7 cellular contexts compared by ENCODE assay signal in genomic region chr3:152834354-152835310, GRCh38. TPM values are rescaled to one million over a fixed set of nuclear protein-coding genes. Genes with fewer than 3 reads are reported as not detected.
DNase-seq lines count a peak whose midpoint lies in the region; ATAC-seq and TF ChIP-seq lines count a peak whose summit lies in the region.

A gene with protein sequence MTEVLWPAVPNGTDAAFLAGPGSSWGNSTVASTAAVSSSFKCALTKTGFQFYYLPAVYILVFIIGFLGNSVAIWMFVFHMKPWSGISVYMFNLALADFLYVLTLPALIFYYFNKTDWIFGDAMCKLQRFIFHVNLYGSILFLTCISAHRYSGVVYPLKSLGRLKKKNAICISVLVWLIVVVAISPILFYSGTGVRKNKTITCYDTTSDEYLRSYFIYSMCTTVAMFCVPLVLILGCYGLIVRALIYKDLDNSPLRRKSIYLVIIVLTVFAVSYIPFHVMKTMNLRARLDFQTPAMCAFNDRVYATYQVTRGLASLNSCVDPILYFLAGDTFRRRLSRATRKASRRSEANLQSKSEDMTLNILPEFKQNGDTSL (plus strand): TSS chr3:152835131. CDS start chr3:152835783, 652 bp downstream.

- peak within 1 kb of the TSS; percentile 87 to 94 (median 92) for H3K4me3 Mint-ChIP-seq in IgD-negative memory B cell

- peak; percentile 25 for TF ChIP-seq CTCF in GM12873 (IDR thresholded peaks at IDR 0.05; ENCODE audit: insufficient read depth, low read depth, low read length, missing control alignments)

- peaks cover 20% of the 10 kb centered on the region for H3K27me3 Mint-ChIP-seq in IgD-negative memory B cell

- no peak within 1 kb of the TSS for H3K27ac Mint-ChIP-seq in IgD-negative memory B cell

- peaks cover 0 to 10% (median 6%) of the 10 kb centered on the region in 3 donors for H3K4me1 Mint-ChIP-seq in IgD-negative memory B cell

- ATAC-seq in GM21786 (IDR thresholded peaks at IDR 0.05; ENCODE audit: unreplicated experiment) (peak; percentile 73), left lobe of liver (peak; percentile 87)

- DNase-seq in SKM-1 (lab: John Stamatoyannopoulos, UW; ENCODE audit: unreplicated experiment) (peak; percentile 67), dermis blood vessel endothelial cell (peak; percentile 43), left lobe of liver (ENCODE audit: low spot score) (peak; percentile 57)
- DNase-seq in stimulated activated CD8-positive, alpha-beta memory T cell treated with anti-CD3 and anti-CD28 coated beads, Interleukin-15, amount 100 ng/mL, for 48 hours (ENCODE audit: low read depth in 2 of 2), result peak; percentile 29 to 38

- no peaks in the 10 kb centered on the region for H3K36me3 Mint-ChIP-seq in IgD-negative memory B cell

- peaks cover 0 to 5% (median 0%) of the 10 kb centered on the region in 3 donors for H3K9me3 Mint-ChIP-seq in IgD-negative memory B cell

RNA-seq across cellular contexts. Expression of the gene that starts here (rescaled TPM):
- 0.04 TPM for polyA plus RNA-seq in IgD-negative memory B cell
- 0.88 and 2.4 TPM in 2 replicates for total RNA-seq in dermis blood vessel endothelial cell
- total RNA-seq in left lobe of liver, result 1.1 TPM

Comparison
In these comparisons a context has a peak if more than half of its experiments do, and no peak if none do; other contexts are left out.
1. Peak in every context shown above with its lines: DNase-seq and ATAC-seq.